18 cellular contexts compared by ENCODE assay signal in genomic region chr5:60101561-60101960, GRCh38.
"Had no signal": no experiment of that assay in that cellular context is flagged by ENCODE, and none has a peak within 500 bp of the region (broad histone marks: within the 10 kb centered on the region; RNA-seq: fewer than 3 reads in every experiment).

No MANE protein-coding gene starts in this region.

- H3K4me1 ChIP-seq: colonic mucosa, left lung, thyroid gland, upper lobe of right lung had no signal

- ATAC-seq: activated T-cell treated with anti-CD3 and anti-CD28 coated beads, Interleukin-2, amount 50 U/mL, for 72 hours; left lung; natural killer cell treated with Interleukin-12 subunit alpha and Interleukin-12 subunit beta and Interleukin-15 and Interleukin-18, amount 100 ng/mL, for 72 hours; right cardiac atrium; upper lobe of right lung had no signal

- H3K27me3 ChIP-seq: colonic mucosa, left lung, thyroid gland, upper lobe of right lung had no signal

- DNase-seq: activated CD4-positive, alpha-beta memory T cell treated with anti-CD3 and anti-CD28 coated beads for 36 hours; activated CD4-positive, alpha-beta T cell treated with anti-CD3 and anti-CD28 coated beads for 48 hours; activated effector memory CD4-positive, alpha-beta T cell treated with Interleukin-2 at 50 U/mL for 16 hours; activated naive CD4-positive, alpha-beta T cell treated with anti-CD3 and anti-CD28 coated beads for 36 hours; activated naive CD8-positive, alpha-beta T cell treated with anti-CD3 and anti-CD28 coated beads, Interleukin-2, amount 10 ng/mL, durations not matched to agents 7 days and 5 days; activated T-cell treated with anti-CD3 and anti-CD28 coated beads, Interleukin-2, amount 50 U/mL, for 72 hours; aorta; colonic mucosa; left lung; mammary epithelial cell; right cardiac atrium; stimulated activated CD4-positive, alpha-beta T cell treated with anti-CD3 and anti-CD28 coated beads, Interleukin-12 subunit alpha, Interleukin-12 subunit beta, amount 100 ng/mL, for 4 hours; substantia nigra; T1000; thyroid gland; upper lobe of right lung had no signal

- H3K36me3 ChIP-seq: colonic mucosa, left lung, thyroid gland, upper lobe of right lung had no signal

- H3K4me3 ChIP-seq: colonic mucosa, left lung, thyroid gland, upper lobe of right lung had no signal

- H3K27ac ChIP-seq: colonic mucosa, epithelial cell of prostate, left lung, thyroid gland, upper lobe of right lung had no signal

- H3K9me3 ChIP-seq: colonic mucosa, thyroid gland, upper lobe of right lung had no signal
